9 cellular contexts compared by ENCODE assay signal in genomic region chr18:22184573-22184972, GRCh38. TPM values are rescaled to one million over a fixed set of nuclear protein-coding genes. Genes with fewer than 3 reads are reported as not detected.
DNase-seq lines count a peak whose midpoint lies in the region; ATAC-seq, FAIRE-seq and TF ChIP-seq lines count a peak whose summit lies in the region.
"Not testable (repeated sequence)": the region's sequence is repeated elsewhere in the genome, so short reads cannot be mapped to it uniquely, and the experiment has no call there.
"Had no signal": no experiment of that assay in that cellular context is flagged by ENCODE, and none has a peak within 500 bp of the region (broad histone marks: within the 10 kb centered on the region; RNA-seq: fewer than 3 reads in every experiment).

No MANE protein-coding gene starts in this region.

- DNase-seq in DMS153 (lab: John Stamatoyannopoulos, UW) (peak; percentile 29), NCI-H146 treated with DMSO at 0.1 percent for 48 hours (lab: John Stamatoyannopoulos, UW; ENCODE audit: unreplicated experiment) (peak; percentile 51), fibroblast of the aortic adventitia (ENCODE audit: low read depth) (peak; percentile 81)
- not testable (repeated sequence) for DNase-seq in ascending aorta (ENCODE audit: low spot score in 2 of 2); left ventricle myocardium inferior; lung (ENCODE audit: low spot score); pancreas; upper lobe of right lung

- H3K4me1 ChIP-seq in ascending aorta (peaks cover 22 to 73% of the 10 kb centered on the region in 2 donors), left ventricle myocardium inferior (peaks cover 100% of the 10 kb centered on the region), lung (ENCODE audit: control insufficient read depth in 2 of 2, insufficient read depth in 2 of 2, low read length in 2 of 2) (peaks cover 16 to 17% of the 10 kb centered on the region in 2 donors), pancreas (peaks cover 76 to 91% (median 82%) of the 10 kb centered on the region in 3 donors), upper lobe of right lung (peaks cover 44% of the 10 kb centered on the region)

- intact Hi-C loops in ascending aorta (cut with DNase I) (loop anchor here (2.0 to 10.0 kb wide), 2 partner anchors 282 to 730 kb away; no protein-coding TSS in a partner anchor), left ventricle myocardium inferior (cut with micrococcal nuclease) (loop anchor here (10.0 kb wide), 1 partner anchor 160 kb away; no protein-coding TSS in a partner anchor)
- intact Hi-C loops in pancreas (cut with DNase I); upper lobe of right lung (cut with DNase I): not testable (repeated sequence)

- not testable (repeated sequence) for ATAC-seq in lung (ENCODE audit: insufficient read depth, low FRiP score); upper lobe of right lung
- ATAC-seq in pancreas, result peak in 2 of 4 donors; percentile 30 to 44

- H3K4me3 ChIP-seq in ascending aorta (peak overlapping the region in 1 of 2 donors; percentile 39), left ventricle myocardium inferior (peak overlapping the region; percentile 36)
- H3K4me3 ChIP-seq in fibroblast of the aortic adventitia (ENCODE audit: low read depth, low read length); lung; pancreas; upper lobe of right lung: not testable (repeated sequence)

- H3K36me3 ChIP-seq in ascending aorta (peaks cover 4 to 13% of the 10 kb centered on the region in 2 donors), left ventricle myocardium inferior (peaks cover 59% of the 10 kb centered on the region), lung (ENCODE audit: control insufficient read depth in 2 of 2, insufficient read depth in 2 of 2, low read length in 2 of 2) (peaks cover 13 to 14% of the 10 kb centered on the region in 2 donors), pancreas (peaks cover 0 to 46% (median 3%) of the 10 kb centered on the region in 3 donors), upper lobe of right lung (peaks cover 47% of the 10 kb centered on the region)

- not testable (repeated sequence) for TF ChIP-seq CTCF in ascending aorta (IDR thresholded peaks at IDR 0.05); fibroblast of the aortic adventitia (IDR thresholded peaks at IDR 0.05; ENCODE audit: insufficient read depth, low read length); left ventricle myocardium inferior (IDR thresholded peaks at IDR 0.05; ENCODE audit: borderline replicate concordance); lung (IDR thresholded peaks at IDR 0.05; ENCODE audit: control extremely low read depth, extremely low read depth); pancreas (IDR thresholded peaks at IDR 0.05); upper lobe of right lung (IDR thresholded peaks at IDR 0.05)

- not testable (repeated sequence) for FAIRE-seq in pancreas (lab: Jason Lieb, UNC)

- 87 to 90% methylated on average over 8 of the region's 8 CpGs for WGBS in lung, 2 donors
- 60 to 67% methylated on average over 8 of the region's 8 CpGs for WGBS in pancreas, 2 donors

- H3K27ac ChIP-seq in ascending aorta (peak overlapping the region; percentile 89 to 97), left ventricle myocardium inferior (replicated peaks) (peak overlapping the region; percentile 100), lung (ENCODE audit: low read depth in 1 of 2, low read length in 1 of 2) (peak overlapping the region; percentile 15 to 70), pancreas (peak overlapping the region; percentile 5 to 80 (median 58)), upper lobe of right lung (peak overlapping the region; percentile 51)

- not testable (repeated sequence) for H3K27me3 ChIP-seq in ascending aorta; left ventricle myocardium inferior (ENCODE audit: low read depth); lung (ENCODE audit: control insufficient read depth, insufficient read depth); pancreas; upper lobe of right lung

- H3K9me3 ChIP-seq in ascending aorta; left ventricle myocardium inferior (replicated peaks); lung (ENCODE audit: control insufficient read depth in 2 of 2, insufficient read depth in 1 of 2, low read length in 1 of 2); pancreas; upper lobe of right lung: not testable (repeated sequence)

RNA-seq across cellular contexts. Expression of gene GATA6, which starts 15.2 kb away (rescaled TPM):
- total RNA-seq in ascending aorta, result 89.3 TPM
- 22.5 and 34.0 TPM in 2 replicates for total RNA-seq in fibroblast of the aortic adventitia (ENCODE audit: low replicate concordance)
- 60.9 TPM for total RNA-seq in left ventricle myocardium inferior
- total RNA-seq in lung, result 10 to 100 TPM; 32.1 to 34.3 TPM
- 10 to 100 TPM; 11.3 to 11.5 TPM for polyA plus RNA-seq in lung
- total RNA-seq in pancreas, result 10 to 100 TPM; 18.8 to 36.4 (median 24.9) TPM
- 10 to 100 TPM; 15.4 to 20.1 TPM for polyA plus RNA-seq in pancreas
- total RNA-seq in upper lobe of right lung, result 32.2 TPM
- total RNA-seq: H9 had no signal

Comparison
In these comparisons a context has a peak if more than half of its experiments do, and no peak if none do; other contexts are left out.
1. H3K27ac ChIP-seq: peak in every context shown above with its lines; median percentile 100 in left ventricle myocardium inferior; 93 in ascending aorta; 58 in pancreas; 51 in upper lobe of right lung; 42 in lung.